Comparison of ENCODE assay signal across 12 cellular contexts in the genomic region with DNA sequence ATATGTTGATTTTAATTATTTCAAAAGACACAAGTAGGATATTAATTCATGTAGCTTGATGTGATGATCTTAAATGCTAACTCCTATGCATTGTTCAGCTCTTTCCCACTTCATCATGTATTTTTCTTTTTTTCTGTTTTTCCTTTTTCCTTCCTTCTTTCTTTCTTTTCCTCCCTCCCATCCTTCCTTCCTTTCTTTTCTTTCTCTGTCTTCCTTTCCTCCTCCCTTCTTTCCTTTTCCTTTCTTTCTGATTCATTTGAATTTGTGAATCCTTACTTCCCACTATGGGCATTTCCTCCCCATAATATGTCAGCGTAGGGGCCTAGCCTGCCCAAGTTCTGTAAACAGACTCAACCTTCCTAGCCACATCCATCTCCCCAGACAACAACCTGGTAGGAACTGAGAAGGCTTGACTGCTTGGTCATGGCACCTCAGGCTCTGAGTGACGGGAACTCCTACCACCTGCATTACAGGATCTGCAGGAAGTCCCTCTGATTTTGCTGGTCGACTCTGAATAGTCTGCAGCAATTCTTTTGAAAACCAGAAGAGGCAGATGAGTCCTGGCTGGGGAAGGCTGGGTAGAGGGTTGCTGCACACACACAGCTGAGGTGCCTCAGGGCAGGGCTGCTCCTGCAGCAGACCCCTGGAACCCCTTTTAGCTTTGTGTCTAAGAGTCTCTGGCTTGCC. TPM values are rescaled to one million over a fixed set of nuclear protein-coding genes. Genes with fewer than 3 reads are reported as not detected.
DNase-seq lines count a peak whose midpoint lies in the region; ATAC-seq and TF ChIP-seq lines count a peak whose summit lies in the region.
"Had no signal": no experiment of that assay in that cellular context is flagged by ENCODE, and none has a peak within 500 bp of the region (broad histone marks: within the 10 kb centered on the region; RNA-seq: fewer than 3 reads in every experiment).

No MANE protein-coding gene starts in this region.

- in situ Hi-C loops in GM23248 (cut with MboI), result no loop called here

- H3K9ac ChIP-seq in PC-3 (ENCODE audit: low read length) (no peak overlapping the region), GM23248 (no peak overlapping the region)
- H3K9ac ChIP-seq: BLaER1 had no signal

- H3K27ac ChIP-seq in PC-3 (ENCODE audit: low read length) (no peak overlapping the region), GM23248 (no peak overlapping the region), substantia nigra (ENCODE audit: low read depth, low read length, poor library complexity, severe bottlenecking) (no peak overlapping the region)
- H3K27ac ChIP-seq: BLaER1, cardiac muscle cell had no signal

- 62 to 71% methylated on average over 3 of the region's 3 CpGs for WGBS in GM23248 (ENCODE audit: low coverage in 1 of 2, low lambda C conversion rate in 2 of 2, missing lambda C conversion rate in 2 of 2), 2 experiments

- TF ChIP-seq CTCF in GM12864 (IDR thresholded peaks at IDR 0.05; ENCODE audit: low read depth, low read length, missing control alignments), result peak; percentile 45
- 0 out of 2 replicates have a peak, but pooled peaks have one; percentile 12 for TF ChIP-seq CTCF in PC-3 (conservative IDR thresholded peaks at IDR 0.05; ENCODE audit: low read depth, low read length)

- H3K36me3 ChIP-seq in H7 (replicated peaks; ENCODE audit: control insufficient read depth, insufficient read depth, low read length) (no peaks in the 10 kb centered on the region), PC-3 (ENCODE audit: low read depth, low read length) (no peaks in the 10 kb centered on the region), GM23248 (ENCODE audit: low read depth) (no peaks in the 10 kb centered on the region)
- H3K36me3 ChIP-seq: BLaER1, cardiac muscle cell had no signal

- H2AFZ ChIP-seq in PC-3 (ENCODE audit: low read length), result no peak overlapping the region
- no peak overlapping the region for H2AFZ ChIP-seq in GM23248

- peaks cover 15% of the 10 kb centered on the region for H3K4me1 ChIP-seq in PC-3 (ENCODE audit: insufficient read depth, low read length)
- peaks cover 16% of the 10 kb centered on the region for H3K4me1 ChIP-seq in GM23248 (ENCODE audit: insufficient read depth)
- H3K4me1 ChIP-seq: BLaER1 had no signal

- CTCF ChIA-PET in PC-3 (lab: Charles Lee), result no interaction called here

- ATAC-seq in PC-3, result no peak
- ATAC-seq in left colon, result peak; percentile 32
- ATAC-seq in HG03378 (IDR thresholded peaks at IDR 0.05; ENCODE audit: unreplicated experiment), result no peak

- H3K9me3 ChIP-seq in PC-3 (ENCODE audit: low read length), result no peaks in the 10 kb centered on the region
- no peaks in the 10 kb centered on the region for H3K9me3 ChIP-seq in GM23248 (ENCODE audit: low read depth)
- H3K9me3 ChIP-seq: BLaER1 had no signal

- BruUV-seq in PC-3 (replicated peaks; lab: Mats Ljungman, UMichigan), result no TSS peak

- intact Hi-C loops in PC-3 (cut with micrococcal nuclease) (no loop called here), left colon (cut with DNase I, micrococcal nuclease) (no loop called here), posterior cingulate gyrus (cut with DNase I) (no loop called here)

- H3F3A ChIP-seq in PC-3 (ENCODE audit: low read length, unreplicated experiment) (no peaks in the 10 kb centered on the region), GM23248 (ENCODE audit: insufficient read depth) (peaks cover 15% of the 10 kb centered on the region)

- POLR2A ChIA-PET in PC-3 (lab: Charles Lee; ENCODE audit: unreplicated experiment), result no interaction called here

- peak; percentile 55 for DNase-seq in GM12864 (ENCODE audit: low read depth)
- peak; percentile 19 for DNase-seq in H7
- peak; percentile 41 for DNase-seq in PC-3
- DNase-seq in left colon, result no peak
- DNase-seq in GM23248, result no peak
- no peak for DNase-seq in substantia nigra (lab: John Stamatoyannopoulos, UW)
- DNase-seq in posterior cingulate gyrus, result no peak
- DNase-seq: erythroblast; stimulated activated naive CD4-positive, alpha-beta T cell had no signal

- H3K27me3 ChIP-seq in H7 (ENCODE audit: control insufficient read depth, insufficient read depth, low read length) (no peaks in the 10 kb centered on the region), PC-3 (ENCODE audit: low read length) (no peaks in the 10 kb centered on the region), GM23248 (replicated peaks; ENCODE audit: insufficient read depth) (no peaks in the 10 kb centered on the region)
- H3K27me3 ChIP-seq: BLaER1 had no signal

- H3K4me3 ChIP-seq in GM12864 (ENCODE audit: low read depth, low read length) (no peak overlapping the region), H7 (ENCODE audit: insufficient read depth, low read depth, low read length) (no peak overlapping the region), PC-3 (ENCODE audit: low read length) (no peak overlapping the region), GM23248 (no peak overlapping the region)
- H3K4me3 ChIP-seq: BLaER1, cardiac muscle cell had no signal

- H4K20me1 ChIP-seq in PC-3 (ENCODE audit: low read length), result no peaks in the 10 kb centered on the region
- no peaks in the 10 kb centered on the region for H4K20me1 ChIP-seq in GM23248 (ENCODE audit: insufficient read depth)
- H4K20me1 ChIP-seq: BLaER1 had no signal

- H3K79me2 ChIP-seq in PC-3 (ENCODE audit: low read length), result no peaks in the 10 kb centered on the region
- H3K79me2 ChIP-seq in GM23248 (ENCODE audit: insufficient read depth), result no peaks in the 10 kb centered on the region

- H3K4me2 ChIP-seq in PC-3 (ENCODE audit: low read length) (no peak overlapping the region), GM23248 (ENCODE audit: unreplicated experiment) (no peak overlapping the region)
- H3K4me2 ChIP-seq: BLaER1 had no signal

- H3K9me2 ChIP-seq in PC-3 (replicated peaks; ENCODE audit: low read length) (no peaks in the 10 kb centered on the region), GM23248 (ENCODE audit: insufficient read depth) (no peaks in the 10 kb centered on the region)

RNA-seq across cellular contexts. Expression of a gene that starts 33.4 kb away (rescaled TPM):
- 0.14 and 0.33 TPM in 2 replicates for total RNA-seq in H7 (2014; rRNA removed; shearing (Covaris generic))
- 77.6 and 81.0 TPM in 2 replicates for total RNA-seq in PC-3 (2014; rRNA removed)
- total RNA-seq in left colon, result 10 to 100 TPM; 35.4 to 48.4 TPM
- 0.76 and 1.6 TPM in 2 replicates for total RNA-seq in GM23248 (2014; rRNA removed; shearing (Covaris generic))
- 1.3 and 1.7 TPM in 2 replicates for polyA plus RNA-seq in GM23248 (2016; fragmentation: Nextera tagmentation; extraction: Ambion mirVana)

RNA-seq across cellular contexts. Expression of a gene that starts 37.2 kb away (rescaled TPM):
- 0.31 and 1.1 TPM in 2 replicates for total RNA-seq in H7 (2014; rRNA removed; shearing (Covaris generic))
- 11.2 and 11.9 TPM in 2 replicates for total RNA-seq in PC-3 (2014; rRNA removed)
- total RNA-seq in left colon, result 10 to 100 TPM; 12.8 to 20.6 TPM
- 6.4 and 12.5 TPM in 2 replicates for total RNA-seq in GM23248 (2014; rRNA removed; shearing (Covaris generic))
- polyA plus RNA-seq in GM23248 (2016; fragmentation: Nextera tagmentation; extraction: Ambion mirVana), result 22.0 and 24.2 TPM in 2 replicates

Comparison
In these comparisons a context has a peak if more than half of its experiments do, and no peak if none do; other contexts are left out.
1. DNase-seq: peak in GM12864 (single experiment), H7 (single experiment) and PC-3 (single experiment); none in left colon (0 of 2), GM23248 (single experiment), substantia nigra (0 of 49) and posterior cingulate gyrus (0 of 10).
2. RNA of a gene that starts 33.4 kb away (total RNA-seq): 77.6 to 81.0 TPM in PC-3 and 35.4 to 48.4 TPM in left colon; 0.76 to 1.6 TPM in GM23248 and 0.14 to 0.33 TPM in H7; every median in the first group is over 10 times any median in the second.